In the genomic region with DNA sequence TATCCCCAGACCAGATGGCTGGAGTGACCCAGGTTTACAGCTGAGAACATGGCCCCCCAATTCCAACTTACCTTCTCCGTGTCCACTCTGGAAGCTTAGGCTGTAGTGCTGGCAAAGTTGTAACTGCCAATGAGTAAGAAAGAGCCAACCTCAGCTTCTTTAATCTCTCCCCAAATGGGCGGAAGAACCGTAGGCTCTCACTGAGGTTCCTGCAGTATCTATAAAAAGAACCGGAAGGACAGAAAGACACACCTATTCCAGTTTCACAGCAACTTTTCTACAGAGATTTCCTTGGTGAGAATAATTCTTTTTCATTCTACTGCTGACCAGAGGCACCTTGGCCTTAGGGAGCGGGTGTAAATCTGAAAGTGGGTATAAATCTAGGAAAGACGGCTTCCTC, we compare ENCODE assay signal across 15 cellular contexts. TPM values are rescaled to one million over a fixed set of nuclear protein-coding genes. Genes with fewer than 3 reads are reported as not detected.
DNase-seq lines count a peak whose midpoint lies in the region; ATAC-seq and TF ChIP-seq lines count a peak whose summit lies in the region.
"Had no signal": no experiment of that assay in that cellular context is flagged by ENCODE, and none has a peak within 500 bp of the region (broad histone marks: within the 10 kb centered on the region; RNA-seq: fewer than 3 reads in every experiment).

TSS of gene GPRC5D (minus strand) at position 135 of the 400 bp plus-strand sequence. CDS start 1,786 bp downstream, outside the sequence.

- peak; percentile 64 for ATAC-seq in mucosa of descending colon
- ATAC-seq: CD8-positive, alpha-beta T cell had no signal

- H3K27ac ChIP-seq in MM.1S (ENCODE audit: low read length) (peak within 1 kb of the TSS; percentile 85), esophagus squamous epithelium (peak within 1 kb of the TSS in 3 of 4 donors; percentile 12 to 55 (median 24))

- H3K9ac ChIP-seq in MM.1S (ENCODE audit: low read length) = peak within 1 kb of the TSS; percentile 74

- H3K4me3 ChIP-seq in MM.1S (ENCODE audit: low read length) (peak within 1 kb of the TSS; percentile 72), esophagus squamous epithelium (no peak within 1 kb of the TSS), mucosa of descending colon (no peak within 1 kb of the TSS), MG63 (no peak within 1 kb of the TSS)

- DNase-seq in MM.1S (peak; percentile 84), esophagus squamous epithelium (lab: John Stamatoyannopoulos, UW) (no peak), mucosa of descending colon (no peak), NCI-H187 treated with DMSO at 0.1 percent for 48 hours (lab: John Stamatoyannopoulos, UW) (no peak), cerebellar nuclear complex (lab: John Stamatoyannopoulos, UW) (no peak), MG63 (no peak), NCI-H1436 (lab: John Stamatoyannopoulos, UW) (no peak)
- DNase-seq: CD8-positive, alpha-beta T cell; COR-L47; DMS153; DMS79 treated with DMSO at 0.1 percent for 48 hours; EL; GOT3; H9 had no signal

- intact Hi-C loops in esophagus squamous epithelium (cut with DNase I) (no loop called here), mucosa of descending colon (cut with DNase I, micrococcal nuclease) (no loop called here)

- no peak for TF ChIP-seq POLR2A in esophagus squamous epithelium (IDR thresholded peaks at IDR 0.05)

- peak within 1 kb of the TSS; percentile 94 for H3K4me2 ChIP-seq in MM.1S (ENCODE audit: low read depth, low read length)

- H2AFZ ChIP-seq in MM.1S (ENCODE audit: low read length) = peak within 1 kb of the TSS; percentile 52

- TF ChIP-seq CTCF in MM.1S (IDR thresholded peaks at IDR 0.05; ENCODE audit: low read length) (no peak), esophagus squamous epithelium (IDR thresholded peaks at IDR 0.05) (no peak), mucosa of descending colon (IDR thresholded peaks at IDR 0.05) (no peak)

- H3K9me3 ChIP-seq in MM.1S (replicated peaks; ENCODE audit: insufficient read depth, low read length) (no peaks in the 10 kb centered on the region), esophagus squamous epithelium (no peaks in the 10 kb centered on the region), mucosa of descending colon (no peaks in the 10 kb centered on the region), MG63 (no peaks in the 10 kb centered on the region)

- H3K4me1 ChIP-seq in MM.1S (ENCODE audit: low read length) (peaks cover 51% of the 10 kb centered on the region), esophagus squamous epithelium (no peaks in the 10 kb centered on the region), mucosa of descending colon (ENCODE audit: low read depth) (no peaks in the 10 kb centered on the region)

- WGBS in esophagus squamous epithelium, 2 donors = 74 to 86% methylated on average over 6 of the region's 6 CpGs

- H3K79me2 ChIP-seq in MM.1S (ENCODE audit: low read length) = peaks cover 48% of the 10 kb centered on the region

- H3K27me3 ChIP-seq in MM.1S (replicated peaks; ENCODE audit: insufficient read depth, low read length) (no peaks in the 10 kb centered on the region), esophagus squamous epithelium (no peaks in the 10 kb centered on the region), MG63 (no peaks in the 10 kb centered on the region)

- H3K36me3 ChIP-seq in MM.1S (replicated peaks; ENCODE audit: insufficient read depth, low read length) = peaks cover 2% of the 10 kb centered on the region; the same call in 1 of the 2 replicates
- H3K36me3 ChIP-seq in esophagus squamous epithelium = peaks cover 0 to 11% (median 0%) of the 10 kb centered on the region in 3 donors
- no peaks in the 10 kb centered on the region for H3K36me3 ChIP-seq in mucosa of descending colon (ENCODE audit: low read depth)
- no peaks in the 10 kb centered on the region for H3K36me3 ChIP-seq in MG63

- no peaks in the 10 kb centered on the region for H3K9me2 ChIP-seq in MM.1S (replicated peaks; ENCODE audit: insufficient read depth, low read length)

- H4K20me1 ChIP-seq in MM.1S (ENCODE audit: insufficient read depth, low read length) = no peaks in the 10 kb centered on the region

- peaks cover 21% of the 10 kb centered on the region for H3F3A ChIP-seq in MM.1S (ENCODE audit: insufficient read depth, low read length)

RNA-seq across cellular contexts. Expression of gene GPRC5D, which starts in this region (rescaled TPM):
- under 1 TPM in 1 of 4 donors, not detected in 3; 0.95 TPM for total RNA-seq in esophagus squamous epithelium
- total RNA-seq in mucosa of descending colon = not detected
- total RNA-seq in MG63 (2014; rRNA removed; shearing (Covaris generic); ENCODE audit: low replicate concordance) = not detected in 2 replicates
- total RNA-seq: A673; CD8-positive, alpha-beta T cell; H9 had no signal

Comparison
In these comparisons a context has a peak if more than half of its experiments do, and no peak if none do; other contexts are left out.
1. Peak in ATAC-seq in mucosa of descending colon; RNA of the gene not detected or under 1 TPM.